In the genomic region with DNA sequence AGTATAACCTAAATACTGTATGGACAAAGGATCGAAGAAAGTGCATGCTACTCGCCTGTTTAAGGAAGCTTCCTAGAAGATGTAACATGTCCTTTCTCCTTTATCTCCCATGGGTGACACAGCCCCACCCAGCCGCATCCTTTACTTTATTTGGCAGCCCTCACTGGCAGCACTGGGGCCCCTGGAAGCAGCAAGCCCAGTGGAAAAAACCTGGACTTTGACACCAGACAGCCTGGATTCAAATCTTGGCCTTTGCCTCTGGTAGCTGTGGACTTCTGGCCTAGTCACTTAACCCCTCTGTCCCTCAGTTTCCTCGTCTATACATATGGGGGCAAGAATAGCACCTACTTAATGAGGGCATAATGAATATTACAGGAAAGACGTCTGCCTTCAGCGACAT, we compare ENCODE assay signal across 26 cellular contexts.
DNase-seq lines count a peak whose midpoint lies in the region; ATAC-seq and TF ChIP-seq lines count a peak whose summit lies in the region.
"Had no signal": no experiment of that assay in that cellular context is flagged by ENCODE, and none has a peak within 500 bp of the region (broad histone marks: within the 10 kb centered on the region; RNA-seq: fewer than 3 reads in every experiment).

No MANE protein-coding gene starts in this region.

- peak overlapping the region; percentile 57; the same call in 1 of the 2 replicates for H2AK5ac ChIP-seq in IMR-90 (ENCODE audit: low read depth, low read length)

- no peak for TF ChIP-seq POLR2A in IMR-90 (IDR thresholded peaks at IDR 0.05; ENCODE audit: low read depth, low read length)

- TF ChIP-seq CTCF in IMR-90 (conservative IDR thresholded peaks at IDR 0.05; ENCODE audit: low read depth, low read length) (no peak), endothelial cell (IDR thresholded peaks at IDR 0.05; ENCODE audit: unreplicated experiment) (no peak)

- no peaks in the 10 kb centered on the region for H3K4me1 Mint-ChIP-seq in activated T-cell treated with anti-CD3 and anti-CD28 coated beads, Interleukin-2, amount 50 U/mL, for 24 hours (ENCODE audit: low read depth)
- H3K4me1 Mint-ChIP-seq in endothelial cell (ENCODE audit: unreplicated experiment): no peaks in the 10 kb centered on the region
- H3K4me1 Mint-ChIP-seq: activated naive CD4-positive, alpha-beta T cell treated with anti-CD3 and anti-CD28 coated beads, Interleukin-2, amount 50 U/mL, for 24 hours; memory B cell had no signal

- no peaks in the 10 kb centered on the region for H3K36me3 ChIP-seq in IMR-90 (ENCODE audit: control insufficient read depth, insufficient read depth, low read length)
- H3K36me3 ChIP-seq: BLaER1 treated with 17β-estradiol and CSF1 and Interleukin-3, amounts not matched to agents 10 nM and 100 nM; gastroesophageal sphincter; ovary; WERI-Rb-1 had no signal

- peaks cover 3% of the 10 kb centered on the region for H3K9me3 Mint-ChIP-seq in activated T-cell treated with anti-CD3 and anti-CD28 coated beads, Interleukin-2, amount 50 U/mL, for 24 hours
- H3K9me3 Mint-ChIP-seq in endothelial cell (ENCODE audit: unreplicated experiment): no peaks in the 10 kb centered on the region
- H3K9me3 Mint-ChIP-seq: activated naive CD4-positive, alpha-beta T cell treated with anti-CD3 and anti-CD28 coated beads, Interleukin-2, amount 50 U/mL, for 24 hours; memory B cell had no signal

- in situ Hi-C loops in IMR-90 (cut with MboI; ENCODE audit: low sequenced_read_pairs): no loop called here

- no peak overlapping the region for H3K56ac ChIP-seq in IMR-90 (ENCODE audit: extremely low read depth, insufficient read depth, low read length)

- H4K91ac ChIP-seq in IMR-90 (ENCODE audit: insufficient read depth, low read depth, low read length): no peak overlapping the region

- H4K20me1 ChIP-seq in IMR-90 (ENCODE audit: insufficient read depth, low read length): no peaks in the 10 kb centered on the region
- H4K20me1 ChIP-seq: BLaER1 treated with 17β-estradiol and CSF1 and Interleukin-3, amounts not matched to agents 10 nM and 100 nM had no signal

- peaks cover 3% of the 10 kb centered on the region; the same call in 1 of the 2 replicates for H3K9me1 ChIP-seq in IMR-90 (ENCODE audit: insufficient read depth, low read length)

- no peak overlapping the region for H3K9ac ChIP-seq in IMR-90 (ENCODE audit: low read depth, low read length)
- H3K9ac ChIP-seq: BLaER1 treated with 17β-estradiol and CSF1 and Interleukin-3, amounts not matched to agents 10 nM and 100 nM; SK-N-SH had no signal

- intact Hi-C loops in IMR-90 (cut with micrococcal nuclease) (no loop called here), sciatic nerve (cut with DNase I) (no loop called here)

- H3K27ac Mint-ChIP-seq in activated T-cell treated with anti-CD3 and anti-CD28 coated beads, Interleukin-2, amount 50 U/mL, for 24 hours: no peak overlapping the region
- no peak overlapping the region for H3K27ac Mint-ChIP-seq in endothelial cell (ENCODE audit: unreplicated experiment)
- H3K27ac Mint-ChIP-seq: activated naive CD4-positive, alpha-beta T cell treated with anti-CD3 and anti-CD28 coated beads, Interleukin-2, amount 50 U/mL, for 24 hours; memory B cell had no signal

- peak overlapping the region; percentile 34; the same call in 1 of the 2 replicates for H3K4ac ChIP-seq in IMR-90 (ENCODE audit: low read depth, low read length)

- H3K4me1 ChIP-seq in IMR-90 (ENCODE audit: control insufficient read depth, insufficient read depth, low read length): peaks cover 2% of the 10 kb centered on the region; the same call in 1 of the 2 replicates
- H3K4me1 ChIP-seq: gastroesophageal sphincter had no signal

- H3K4me3 ChIP-seq in IMR-90 (ENCODE audit: insufficient read depth, low read depth, low read length): no peak overlapping the region
- H3K4me3 ChIP-seq: A549; BLaER1 treated with 17β-estradiol and CSF1 and Interleukin-3, amounts not matched to agents 10 nM and 100 nM; gastroesophageal sphincter; ovary had no signal

- H3K4me2 ChIP-seq in IMR-90 (ENCODE audit: low read depth, low read length): no peak overlapping the region
- H3K4me2 ChIP-seq: A549, SK-N-SH had no signal

- H3K18ac ChIP-seq in IMR-90 (ENCODE audit: low read depth, low read length): no peak overlapping the region

- no peak for TF ChIP-seq RAD21 in IMR-90 (IDR thresholded peaks at IDR 0.05; ENCODE audit: low read length)

- H2BK20ac ChIP-seq in IMR-90 (ENCODE audit: low read depth, low read length): peak overlapping the region; percentile 63; the same call in 1 of the 2 replicates

- H3K14ac ChIP-seq in IMR-90 (replicated peaks; ENCODE audit: low read depth, low read length): no peak overlapping the region

- no peak overlapping the region for H4K5ac ChIP-seq in IMR-90 (ENCODE audit: low read depth, low read length)

- ATAC-seq in IMR-90 (ENCODE audit: low read depth) (no peak), sciatic nerve (no peak)
- ATAC-seq: A549; activated T-cell treated with anti-CD3 and anti-CD28 coated beads, Interleukin-2, amount 50 U/mL, for 4 hours; gastroesophageal sphincter had no signal

- H3K4me3 Mint-ChIP-seq in activated T-cell treated with anti-CD3 and anti-CD28 coated beads, Interleukin-2, amount 50 U/mL, for 24 hours: no peak overlapping the region
- no peak overlapping the region for H3K4me3 Mint-ChIP-seq in endothelial cell (ENCODE audit: unreplicated experiment)
- H3K4me3 Mint-ChIP-seq: activated naive CD4-positive, alpha-beta T cell treated with anti-CD3 and anti-CD28 coated beads, Interleukin-2, amount 50 U/mL, for 24 hours; activated T-cell treated with anti-CD3 and anti-CD28 coated beads, Interleukin-2, amount 50 U/mL, for 4 hours; memory B cell had no signal

- BruUV-seq in IMR-90 (replicated peaks; lab: Mats Ljungman, UMichigan): no TSS peak

- H2AK9ac ChIP-seq in IMR-90 (replicated peaks; ENCODE audit: low read depth, low read length, poor library complexity): no peak overlapping the region

- dilution Hi-C loops in IMR-90 (cut with HindIII; ENCODE audit: low sequenced_read_pairs, unreplicated experiment): no loop called here

- CTCF ChIA-PET in IMR-90 (lab: Yijun Ruan, JAX): no interaction called here

- no peak overlapping the region for H3K23ac ChIP-seq in IMR-90 (ENCODE audit: low read depth, low read length)

- no peak overlapping the region for H2AFZ ChIP-seq in IMR-90 (replicated peaks; ENCODE audit: low read length, poor library complexity)

- H3K27me3 ChIP-seq in IMR-90 (ENCODE audit: control insufficient read depth, insufficient read depth, low read length): no peaks in the 10 kb centered on the region
- H3K27me3 ChIP-seq: BLaER1 treated with 17β-estradiol and CSF1 and Interleukin-3, amounts not matched to agents 10 nM and 100 nM; ovary had no signal

- peaks cover 3 to 5% of the 10 kb centered on the region in 2 experiments; a peak in 1 of 4 replicates for H3K79me1 ChIP-seq in IMR-90 (ENCODE audit: low read depth in 1 of 2, low read length in 2 of 2)

- H2BK120ac ChIP-seq in IMR-90 (ENCODE audit: low read depth, low read length): peak overlapping the region; percentile 55

- H3K27ac ChIP-seq in IMR-90 (ENCODE audit: insufficient read depth, low read length): no peak overlapping the region
- H3K27ac ChIP-seq: BLaER1 treated with 17β-estradiol and CSF1 and Interleukin-3, amounts not matched to agents 10 nM and 100 nM; gastroesophageal sphincter; ovary; WERI-Rb-1 had no signal

- peak; percentile 16 for DNase-seq in activated T-cell treated with anti-CD3 and anti-CD28 coated beads, Interleukin-2, amount 50 U/mL, for 24 hours
- DNase-seq in activated T-cell treated with anti-CD3 and anti-CD28 coated beads for 4 hours: no peak
- DNase-seq in IMR-90: no peak
- peak; percentile 1 for DNase-seq in endothelial cell (ENCODE audit: low spot score)
- peak; percentile 38 for DNase-seq in sciatic nerve (ENCODE audit: low spot score)
- no peak for DNase-seq in occipital lobe (lab: John Stamatoyannopoulos, UW)
- DNase-seq in NCI-H524 treated with DMSO at 0.1 percent for 48 hours (lab: John Stamatoyannopoulos, UW): no peak
- DNase-seq in DMS53 (lab: John Stamatoyannopoulos, UW): no peak
- DNase-seq: activated T-cell treated with anti-CD3 and anti-CD28 coated beads, Interleukin-2, amount 50 U/mL, for 4 hours; GOT3; kidney; NCI-H1417 treated with DMSO at 0.1 percent for 48 hours; NCI-H2107; NCI-H510A; NK-92 treated with Interleukin-12 subunit alpha and Interleukin-12 subunit beta, amount 100 ng/mL, for 24 hours; ovary; right cardiac atrium; SK-N-SH; stimulated activated CD8-positive, alpha-beta memory T cell treated with anti-CD3 and anti-CD28 coated beads, Interleukin-4, amount 100 ng/mL, for 48 hours; T-helper 2 cell; WERI-Rb-1 had no signal

- WGBS in IMR-90 (ENCODE audit: extremely low coverage in 2 of 2, insufficient read length in 1 of 2), 2 experiments: 86% methylated on average over 2 of the region's 6 CpGs; no CpG with 5 or more reads in 1 of the 2 experiments

- POLR2A ChIA-PET in IMR-90 (lab: Charles Lee; ENCODE audit: unreplicated experiment): no interaction called here

- no peak overlapping the region for H4K8ac ChIP-seq in IMR-90 (ENCODE audit: low read depth in 2 of 2, low read length in 2 of 2)

- peaks cover 5% of the 10 kb centered on the region for H3K9me3 ChIP-seq in IMR-90 (ENCODE audit: control insufficient read depth, insufficient read depth, low read length)
- H3K9me3 ChIP-seq: ovary had no signal

- H3K27me3 Mint-ChIP-seq in activated T-cell treated with anti-CD3 and anti-CD28 coated beads, Interleukin-2, amount 50 U/mL, for 24 hours: peaks cover 6% of the 10 kb centered on the region
- H3K27me3 Mint-ChIP-seq in endothelial cell (ENCODE audit: unreplicated experiment): peaks cover 2% of the 10 kb centered on the region
- H3K27me3 Mint-ChIP-seq: activated naive CD4-positive, alpha-beta T cell treated with anti-CD3 and anti-CD28 coated beads, Interleukin-2, amount 50 U/mL, for 24 hours had no signal

- no peaks in the 10 kb centered on the region for H3K36me3 Mint-ChIP-seq in activated T-cell treated with anti-CD3 and anti-CD28 coated beads, Interleukin-2, amount 50 U/mL, for 24 hours (ENCODE audit: low read depth)
- no peaks in the 10 kb centered on the region for H3K36me3 Mint-ChIP-seq in endothelial cell (ENCODE audit: low read depth, unreplicated experiment)
- H3K36me3 Mint-ChIP-seq: activated naive CD4-positive, alpha-beta T cell treated with anti-CD3 and anti-CD28 coated beads, Interleukin-2, amount 50 U/mL, for 24 hours; memory B cell had no signal

- H2BK15ac ChIP-seq in IMR-90 (ENCODE audit: low read depth, low read length): peak overlapping the region; percentile 34; the same call in 1 of the 3 replicates

- no peak overlapping the region for H2BK5ac ChIP-seq in IMR-90 (ENCODE audit: low read depth, low read length, poor library complexity, severe bottlenecking)

TF ChIP-seq in IMR-90, 13 proteins besides CTCF, POLR2A, EP300 and RAD21 (continues in another document):
- no peak for TF ChIP-seq FOS (IDR thresholded peaks at IDR 0.05; ENCODE audit: low read depth, low read length)
- no peak for TF ChIP-seq MAZ (IDR thresholded peaks at IDR 0.05; ENCODE audit: borderline replicate concordance, low read depth, low read length)
- no peak for TF ChIP-seq MAFK (IDR thresholded peaks at IDR 0.05; ENCODE audit: low read depth, low read length)
- TF ChIP-seq CEBPB (IDR thresholded peaks at IDR 0.05; ENCODE audit: low read depth, low read length): no peak
- TF ChIP-seq RCOR1 (IDR thresholded peaks at IDR 0.05; ENCODE audit: insufficient replicate concordance, low read length): no peak
- no peak for TF ChIP-seq RFX5 (IDR thresholded peaks at IDR 0.05; ENCODE audit: low read depth, low read length)
- no peak for TF ChIP-seq CHD1 (IDR thresholded peaks at IDR 0.05; ENCODE audit: low read depth, low read length)

Comparison
In these comparisons a context has a peak if more than half of its experiments do, and no peak if none do; other contexts are left out.
1. DNase-seq: peak in activated T-cell treated with anti-CD3 and anti-CD28 coated beads, Interleukin-2, amount 50 U/mL, for 24 hours (single experiment), endothelial cell (single experiment) and sciatic nerve (single experiment); none in activated T-cell treated with anti-CD3 and anti-CD28 coated beads for 4 hours (single experiment), IMR-90 (single experiment), occipital lobe (single experiment), NCI-H524 treated with DMSO at 0.1 percent for 48 hours (single experiment) and DMS53 (single experiment).